ENCODE assay signal across 22 cellular contexts in the genomic region with DNA sequence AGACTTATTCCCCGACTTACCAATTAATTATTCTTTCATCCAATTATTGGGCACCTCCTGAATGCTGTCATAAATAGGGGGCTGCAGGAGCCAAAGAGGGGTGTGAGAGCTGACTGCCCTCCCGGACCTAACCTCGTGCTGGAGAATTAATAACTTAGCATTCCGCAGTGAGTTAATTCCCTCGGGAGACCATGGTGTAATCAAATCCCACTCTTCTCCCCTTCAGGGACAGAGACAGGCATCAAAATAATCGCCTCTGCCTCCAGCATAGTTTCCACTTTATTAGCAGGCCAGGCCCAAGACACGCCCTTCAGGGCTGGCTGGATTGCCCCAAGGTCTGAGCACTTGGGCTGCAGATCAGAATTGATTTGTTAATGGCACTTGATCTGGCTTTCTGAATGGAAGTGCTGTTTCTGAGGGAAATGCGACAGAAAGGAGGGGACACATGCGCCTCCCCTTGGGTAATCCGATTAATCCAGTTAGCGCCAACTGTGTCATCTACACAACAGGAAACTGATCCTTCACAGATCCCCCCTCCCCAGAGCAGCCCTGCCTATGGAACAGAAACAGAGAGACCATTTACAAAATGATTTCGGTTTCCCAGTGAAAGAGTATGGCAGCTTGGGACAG. TPM values are rescaled to one million over a fixed set of nuclear protein-coding genes. Genes with fewer than 3 reads are reported as not detected.
"Had no signal": no experiment of that assay in that cellular context is flagged by ENCODE, and none has a peak within 500 bp of the region (broad histone marks: within the 10 kb centered on the region; RNA-seq: fewer than 3 reads in every experiment).

No MANE protein-coding gene starts in this region.

- H3K36me3 ChIP-seq: gastrocnemius medialis, heart left ventricle, thyroid gland had no signal

- H3K9me3 ChIP-seq: gastrocnemius medialis, heart left ventricle, thyroid gland had no signal

- H3K4me1 ChIP-seq: gastrocnemius medialis, heart left ventricle, thyroid gland had no signal

- H3K4me3 ChIP-seq: gastrocnemius medialis, heart left ventricle, thyroid gland had no signal

- H3K27me3 ChIP-seq: gastrocnemius medialis, thyroid gland had no signal

- DNase-seq: activated B cell treated with CpG ODN at 0.5 μM for 24 hours; activated CD4-positive, alpha-beta T cell treated with anti-CD3 and anti-CD28 coated beads for 4 hours; activated CD8-positive, alpha-beta memory T cell treated with anti-CD3 and anti-CD28 coated beads, Interleukin-2, amount 10 ng/mL, durations not matched to agents 7 days and 5 days; activated naive CD4-positive, alpha-beta T cell; activated naive CD8-positive, alpha-beta T cell treated with anti-CD3 and anti-CD28 coated beads for 36 hours; amniotic stem cell; effector CD8-positive, alpha-beta T cell; gastrocnemius medialis; immature natural killer cell; left ventricle myocardium superior; stimulated activated CD4-positive, alpha-beta T cell treated with anti-CD3 and anti-CD28 coated beads, Interleukin-2, amount 100 ng/mL, for 24 hours; stimulated activated naive CD4-positive, alpha-beta T cell treated with Interleukin-2 at 50 U/mL for 16 hours; thyroid gland had no signal

- H3K27ac ChIP-seq: gastrocnemius medialis, heart left ventricle, thyroid gland had no signal

RNA-seq across cellular contexts. Expression of a gene that starts 15.6 kb away (rescaled TPM):
- total RNA-seq: activated B cell treated with CpG ODN at 0.5 μM for 24 hours; activated CD4-positive, alpha-beta memory T cell treated with anti-CD3 and anti-CD28 coated beads for 36 hours; activated CD8-positive, alpha-beta memory T cell treated with anti-CD3 and anti-CD28 coated beads, Interleukin-2, amount 10 ng/mL, durations not matched to agents 7 days and 5 days; activated naive CD8-positive, alpha-beta T cell treated with anti-CD3 and anti-CD28 coated beads for 36 hours; activated T-helper 17 cell treated with anti-CD3 and anti-CD28 coated beads, Interleukin-2, amount 50 U/mL, for 72 hours; chondrocyte; esophagus mucosa; gastrocnemius medialis; heart left ventricle; left ventricle myocardium superior; naive thymus-derived CD8-positive, alpha-beta T cell; renal cortical epithelial cell; subcutaneous adipose tissue; thyroid gland; urinary bladder had no signal
- polyA plus RNA-seq: heart left ventricle; immature natural killer cell; naive thymus-derived CD8-positive, alpha-beta T cell had no signal

RNA-seq across cellular contexts. Expression of a gene that starts 19.3 kb away (rescaled TPM):
- total RNA-seq: activated B cell treated with CpG ODN at 0.5 μM for 24 hours; activated CD4-positive, alpha-beta memory T cell treated with anti-CD3 and anti-CD28 coated beads for 36 hours; activated CD8-positive, alpha-beta memory T cell treated with anti-CD3 and anti-CD28 coated beads, Interleukin-2, amount 10 ng/mL, durations not matched to agents 7 days and 5 days; activated naive CD8-positive, alpha-beta T cell treated with anti-CD3 and anti-CD28 coated beads for 36 hours; activated T-helper 17 cell treated with anti-CD3 and anti-CD28 coated beads, Interleukin-2, amount 50 U/mL, for 72 hours; chondrocyte; esophagus mucosa; gastrocnemius medialis; heart left ventricle; left ventricle myocardium superior; naive thymus-derived CD8-positive, alpha-beta T cell; subcutaneous adipose tissue; thyroid gland had no signal
- polyA plus RNA-seq: heart left ventricle; immature natural killer cell; naive thymus-derived CD8-positive, alpha-beta T cell had no signal

RNA-seq across cellular contexts. Expression of a gene that starts 50.0 kb away (rescaled TPM):
- total RNA-seq: activated B cell treated with CpG ODN at 0.5 μM for 24 hours; activated CD4-positive, alpha-beta memory T cell treated with anti-CD3 and anti-CD28 coated beads for 36 hours; activated CD8-positive, alpha-beta memory T cell treated with anti-CD3 and anti-CD28 coated beads, Interleukin-2, amount 10 ng/mL, durations not matched to agents 7 days and 5 days; activated naive CD8-positive, alpha-beta T cell treated with anti-CD3 and anti-CD28 coated beads for 36 hours; activated T-helper 17 cell treated with anti-CD3 and anti-CD28 coated beads, Interleukin-2, amount 50 U/mL, for 72 hours; chondrocyte; esophagus mucosa; gastrocnemius medialis; heart left ventricle; left ventricle myocardium superior; naive thymus-derived CD8-positive, alpha-beta T cell; renal cortical epithelial cell; subcutaneous adipose tissue; thyroid gland; urinary bladder had no signal
- polyA plus RNA-seq: heart left ventricle; immature natural killer cell; naive thymus-derived CD8-positive, alpha-beta T cell; urinary bladder had no signal
